Comparison of ENCODE assay signal across 32 cellular contexts in genomic region chr16:6916946-6917345, GRCh38.
"Had no signal": no experiment of that assay in that cellular context is flagged by ENCODE, and none has a peak within 500 bp of the region (broad histone marks: within the 10 kb centered on the region; RNA-seq: fewer than 3 reads in every experiment).

No MANE protein-coding gene starts in this region.

- H3K36me3 ChIP-seq: adrenal gland, ascending aorta, brain microvascular endothelial cell, breast epithelium, cardiac muscle cell had no signal

- H3K9me3 ChIP-seq: adrenal gland, ascending aorta, body of pancreas had no signal

- H3K4me3 ChIP-seq: adrenal gland, ascending aorta, body of pancreas, breast epithelium, cardiac muscle cell had no signal

- DNase-seq: activated effector memory CD4-positive, alpha-beta T cell treated with anti-CD3 and anti-CD28 coated beads, Interleukin-2, amount 50 U/mL, for 16 hours; activated effector memory CD4-positive, alpha-beta T cell treated with Interleukin-2 at 50 U/mL for 16 hours; activated gamma-delta T cell; activated gamma-delta T cell treated with Interleukin-2 at 50 U/mL for 16 hours; activated naive CD4-positive, alpha-beta T cell; activated naive CD4-positive, alpha-beta T cell treated with anti-CD3 and anti-CD28 coated beads for 36 hours; activated naive CD4-positive, alpha-beta T cell treated with anti-CD3 and anti-CD28 coated beads, Interleukin-2, amount 10 ng/mL, durations not matched to agents 7 days and 5 days; activated naive CD4-positive, alpha-beta T cell treated with anti-CD3 and anti-CD28 coated beads, Interleukin-2, amount 50 U/mL, for 16 hours; activated naive CD4-positive, alpha-beta T cell treated with Interleukin-2 at 50 U/mL for 16 hours; activated naive CD8-positive, alpha-beta T cell treated with anti-CD3 and anti-CD28 coated beads for 36 hours; activated naive CD8-positive, alpha-beta T cell treated with anti-CD3 and anti-CD28 coated beads, Interleukin-2, amount 10 ng/mL, durations not matched to agents 7 days and 5 days; activated naive CD8-positive, alpha-beta T cell treated with anti-CD3 and anti-CD28 coated beads, Interleukin-2, amount 50 U/mL, for 24 hours; activated T-cell treated with anti-CD3 and anti-CD28 coated beads, Interleukin-2, amount 50 U/mL, for 1 hour; activated T-cell treated with anti-CD3 and anti-CD28 coated beads, Interleukin-2, amount 50 U/mL, for 24 hours; activated T-cell treated with anti-CD3 and anti-CD28 coated beads, Interleukin-2, amount 50 U/mL, for 4 hours; activated T-cell treated with anti-CD3 and anti-CD28 coated beads, Interleukin-2, amount 50 U/mL, for 48 hours; activated T-cell treated with anti-CD3 and anti-CD28 coated beads, Interleukin-2, amount 50 U/mL, for 72 hours; adrenal gland; amniotic stem cell; amygdala; anterior cingulate cortex; aorta; body of pancreas; brain microvascular endothelial cell; caudate nucleus; central memory CD4-positive, alpha-beta T cell; cerebellar nuclear complex had no signal

- H3K4me1 ChIP-seq: adrenal gland, ascending aorta, body of pancreas, breast epithelium had no signal

- ATAC-seq: activated naive CD4-positive, alpha-beta T cell treated with anti-CD3 and anti-CD28 coated beads, Interleukin-2, amount 50 U/mL, for 72 hours; activated naive CD8-positive, alpha-beta T cell treated with anti-CD3 and anti-CD28 coated beads, Interleukin-2, amount 50 U/mL, for 24 hours; activated T-cell treated with anti-CD3 and anti-CD28 coated beads, Interleukin-2, amount 50 U/mL, for 4 hours; activated T-cell treated with anti-CD3 and anti-CD28 coated beads, Interleukin-2, amount 50 U/mL, for 72 hours; activated T-helper 17 cell treated with anti-CD3 and anti-CD28 coated beads, Interleukin-2, amount 50 U/mL, for 72 hours; body of pancreas had no signal

- H3K27me3 ChIP-seq: adrenal gland, ascending aorta, body of pancreas, brain microvascular endothelial cell, breast epithelium, cardiac muscle cell had no signal

- H3K27ac ChIP-seq: adrenal gland, ascending aorta, body of pancreas, brain microvascular endothelial cell, breast epithelium, cardiac muscle cell had no signal
